ENCODE assay signal across 8 cellular contexts in genomic region chr3:142596726-142597088, GRCh38. TPM values are rescaled to one million over a fixed set of nuclear protein-coding genes. Genes with fewer than 3 reads are reported as not detected.
DNase-seq lines count a peak whose midpoint lies in the region; ATAC-seq, FAIRE-seq and TF ChIP-seq lines count a peak whose summit lies in the region.

No MANE protein-coding gene starts in this region.

- intact Hi-C loops in activated CD8-positive, alpha-beta T cell treated with anti-CD3 and anti-CD28 coated beads for 36 hours (cut with micrococcal nuclease), result no loop called here

- no peak for TF ChIP-seq CTCF in activated CD8-positive, alpha-beta T cell treated with anti-CD3 and anti-CD28 coated beads for 36 hours (IDR thresholded peaks at IDR 0.05)

- H3K4me3 Mint-ChIP-seq in activated CD8-positive, alpha-beta T cell treated with anti-CD3 and anti-CD28 coated beads for 36 hours, result peak overlapping the region; percentile 95
- peak overlapping the region; percentile 97 to 99 (median 99) for H3K4me3 Mint-ChIP-seq in immature natural killer cell

- CTCF ChIA-PET in activated CD8-positive, alpha-beta T cell treated with anti-CD3 and anti-CD28 coated beads for 36 hours (lab: Charles Lee), result interaction anchor here (1.2 kb wide), 2 partner anchors 10 to 406 kb away, joined by 3 read pairs; no protein-coding TSS in a partner anchor

- peaks cover 14% of the 10 kb centered on the region for H3K4me1 Mint-ChIP-seq in activated CD8-positive, alpha-beta T cell treated with anti-CD3 and anti-CD28 coated beads for 36 hours (ENCODE audit: low read depth)
- peaks cover 15 to 20% of the 10 kb centered on the region in 2 donors for H3K4me1 Mint-ChIP-seq in immature natural killer cell

- no peak for FAIRE-seq in urothelium cell line (lab: Jason Lieb, UNC)

- H3K27me3 Mint-ChIP-seq in activated CD8-positive, alpha-beta T cell treated with anti-CD3 and anti-CD28 coated beads for 36 hours, result no peaks in the 10 kb centered on the region
- H3K27me3 Mint-ChIP-seq in immature natural killer cell (ENCODE audit: low read depth in 3 of 3), result peaks cover 2 to 11% (median 9%) of the 10 kb centered on the region in 3 donors

- POLR2A ChIA-PET in activated CD8-positive, alpha-beta T cell treated with anti-CD3 and anti-CD28 coated beads for 36 hours (lab: Charles Lee), result interaction anchor here (1.0 to 3.3 kb wide), 4 partner anchors 13 to 58 kb away, joined by 3 to 21 read pairs (median 6); partner anchors contain the start of gene ATR

- no peaks in the 10 kb centered on the region for H3K9me3 Mint-ChIP-seq in activated CD8-positive, alpha-beta T cell treated with anti-CD3 and anti-CD28 coated beads for 36 hours
- no peaks in the 10 kb centered on the region for H3K9me3 Mint-ChIP-seq in immature natural killer cell

- no peak for ATAC-seq in activated CD8-positive, alpha-beta T cell treated with anti-CD3 and anti-CD28 coated beads for 36 hours

- H3K36me3 Mint-ChIP-seq in activated CD8-positive, alpha-beta T cell treated with anti-CD3 and anti-CD28 coated beads for 36 hours (ENCODE audit: low read depth), result no peaks in the 10 kb centered on the region
- peaks cover 0 to 3% (median 0%) of the 10 kb centered on the region in 3 donors for H3K36me3 Mint-ChIP-seq in immature natural killer cell

- DNase-seq in NCI-H526 treated with DMSO at 0.1 percent for 48 hours (lab: John Stamatoyannopoulos, UW) (peak; percentile 83), NCI-H526 (lab: John Stamatoyannopoulos, UW) (no peak), immature natural killer cell (no peak), superior temporal gyrus (ENCODE audit: extremely low spot score) (peak; percentile 22), glomerular visceral epithelial cell (ENCODE audit: extremely low spot score) (no peak), urothelium cell line (ENCODE audit: low spot score) (no peak), AML-193 (lab: John Stamatoyannopoulos, UW) (no peak)
- DNase-seq in activated CD8-positive, alpha-beta T cell treated with anti-CD3 and anti-CD28 coated beads for 36 hours, result no peak

- peak overlapping the region; percentile 85 for H3K27ac Mint-ChIP-seq in activated CD8-positive, alpha-beta T cell treated with anti-CD3 and anti-CD28 coated beads for 36 hours
- peak overlapping the region; percentile 36 to 96 (median 88) for H3K27ac Mint-ChIP-seq in immature natural killer cell

RNA-seq across cellular contexts. Expression of gene PLS1, which starts 0.5 kb away (rescaled TPM):
- 1 to 10 TPM; 4.7 to 5.6 TPM for total RNA-seq in activated CD8-positive, alpha-beta T cell treated with anti-CD3 and anti-CD28 coated beads for 36 hours
- 1 to 10 TPM; 1.9 to 6.2 (median 5.4) TPM for polyA plus RNA-seq in immature natural killer cell

RNA-seq across cellular contexts. Expression of gene ATR, which starts 18.2 kb away (rescaled TPM):
- total RNA-seq in activated CD8-positive, alpha-beta T cell treated with anti-CD3 and anti-CD28 coated beads for 36 hours, result 10 to 100 TPM; 34.2 to 39.0 TPM
- 10 to 100 TPM in 2 of 3 donors, 1 to 10 TPM in 1; 9.8 to 14.4 (median 10.1) TPM for polyA plus RNA-seq in immature natural killer cell

Comparison
In these comparisons a context has a peak if more than half of its experiments do, and no peak if none do; other contexts are left out.
1. DNase-seq: peak in NCI-H526 treated with DMSO at 0.1 percent for 48 hours (single experiment) and superior temporal gyrus (single experiment); none in NCI-H526 (0 of 2), activated CD8-positive, alpha-beta T cell treated with anti-CD3 and anti-CD28 coated beads for 36 hours (single experiment), immature natural killer cell (0 of 3), glomerular visceral epithelial cell (single experiment), urothelium cell line (single experiment) and AML-193 (0 of 2).